Comparison of ENCODE assay signal across 1 cellular context in genomic region chr20:41135187-41135887, GRCh38.
A peak's percentile ranks its signal among the peaks of the same experiment; 100 is the strongest.
TF ChIP-seq lines count a peak whose summit lies in the region.

No MANE protein-coding gene starts in this region.

TF ChIP-seq in HEK293, 187 proteins besides CTCF, POLR2A, EP300 and RAD21 (continued from another document):
- TF ChIP-seq ZNF449 (tag by site-specific recombination; IDR thresholded peaks at IDR 0.05) = peak; percentile 93
